In the genomic region with DNA sequence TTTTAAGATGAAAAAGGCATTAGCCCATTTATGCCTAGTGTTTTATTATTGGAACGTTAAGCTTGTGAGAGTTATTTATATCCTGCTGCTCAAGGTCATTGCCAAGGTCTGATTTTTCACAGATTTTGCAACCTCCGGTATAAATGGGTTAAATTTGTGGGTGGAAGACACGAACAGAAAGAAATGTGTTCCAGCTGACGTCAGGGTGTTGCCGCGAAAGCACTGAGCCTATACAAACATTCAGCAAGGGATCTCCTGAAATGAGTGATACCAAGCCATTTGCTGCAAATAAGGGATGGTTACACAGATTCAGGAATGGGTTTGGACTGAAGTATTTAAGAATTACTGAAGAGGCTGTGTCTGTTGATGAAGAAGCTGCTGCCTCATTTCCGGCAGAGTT, we compare ENCODE assay signal across 2 cellular contexts.
TF ChIP-seq lines count a peak whose summit lies in the region.

No MANE protein-coding gene starts in this region.

TF ChIP-seq in K562, 482 proteins besides CTCF, POLR2A, EP300 and RAD21:
- no peak for TF ChIP-seq CHD4 (IDR thresholded peaks at IDR 0.05; ENCODE audit: insufficient read depth, insufficient replicate concordance, low read depth, low read length, poor library complexity, severe bottlenecking)

TF ChIP-seq in HepG2, 621 proteins besides CTCF, POLR2A, EP300 and RAD21:
- no peak for TF ChIP-seq ZFP41 (CRISPR knock-in tag; IDR thresholded peaks at IDR 0.05; ENCODE audit: borderline replicate concordance)
- TF ChIP-seq, protein P1, sequence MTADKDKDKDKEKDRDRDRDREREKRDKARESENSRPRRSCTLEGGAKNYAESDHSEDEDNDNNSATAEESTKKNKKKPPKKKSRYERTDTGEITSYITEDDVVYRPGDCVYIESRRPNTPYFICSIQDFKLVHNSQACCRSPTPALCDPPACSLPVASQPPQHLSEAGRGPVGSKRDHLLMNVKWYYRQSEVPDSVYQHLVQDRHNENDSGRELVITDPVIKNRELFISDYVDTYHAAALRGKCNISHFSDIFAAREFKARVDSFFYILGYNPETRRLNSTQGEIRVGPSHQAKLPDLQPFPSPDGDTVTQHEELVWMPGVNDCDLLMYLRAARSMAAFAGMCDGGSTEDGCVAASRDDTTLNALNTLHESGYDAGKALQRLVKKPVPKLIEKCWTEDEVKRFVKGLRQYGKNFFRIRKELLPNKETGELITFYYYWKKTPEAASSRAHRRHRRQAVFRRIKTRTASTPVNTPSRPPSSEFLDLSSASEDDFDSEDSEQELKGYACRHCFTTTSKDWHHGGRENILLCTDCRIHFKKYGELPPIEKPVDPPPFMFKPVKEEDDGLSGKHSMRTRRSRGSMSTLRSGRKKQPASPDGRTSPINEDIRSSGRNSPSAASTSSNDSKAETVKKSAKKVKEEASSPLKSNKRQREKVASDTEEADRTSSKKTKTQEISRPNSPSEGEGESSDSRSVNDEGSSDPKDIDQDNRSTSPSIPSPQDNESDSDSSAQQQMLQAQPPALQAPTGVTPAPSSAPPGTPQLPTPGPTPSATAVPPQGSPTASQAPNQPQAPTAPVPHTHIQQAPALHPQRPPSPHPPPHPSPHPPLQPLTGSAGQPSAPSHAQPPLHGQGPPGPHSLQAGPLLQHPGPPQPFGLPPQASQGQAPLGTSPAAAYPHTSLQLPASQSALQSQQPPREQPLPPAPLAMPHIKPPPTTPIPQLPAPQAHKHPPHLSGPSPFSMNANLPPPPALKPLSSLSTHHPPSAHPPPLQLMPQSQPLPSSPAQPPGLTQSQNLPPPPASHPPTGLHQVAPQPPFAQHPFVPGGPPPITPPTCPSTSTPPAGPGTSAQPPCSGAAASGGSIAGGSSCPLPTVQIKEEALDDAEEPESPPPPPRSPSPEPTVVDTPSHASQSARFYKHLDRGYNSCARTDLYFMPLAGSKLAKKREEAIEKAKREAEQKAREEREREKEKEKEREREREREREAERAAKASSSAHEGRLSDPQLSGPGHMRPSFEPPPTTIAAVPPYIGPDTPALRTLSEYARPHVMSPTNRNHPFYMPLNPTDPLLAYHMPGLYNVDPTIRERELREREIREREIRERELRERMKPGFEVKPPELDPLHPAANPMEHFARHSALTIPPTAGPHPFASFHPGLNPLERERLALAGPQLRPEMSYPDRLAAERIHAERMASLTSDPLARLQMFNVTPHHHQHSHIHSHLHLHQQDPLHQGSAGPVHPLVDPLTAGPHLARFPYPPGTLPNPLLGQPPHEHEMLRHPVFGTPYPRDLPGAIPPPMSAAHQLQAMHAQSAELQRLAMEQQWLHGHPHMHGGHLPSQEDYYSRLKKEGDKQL (CRISPR knock-in tag; IDR thresholded peaks at IDR 0.05; ENCODE audit: low read depth) = no peak
- TF ChIP-seq, protein P2, sequence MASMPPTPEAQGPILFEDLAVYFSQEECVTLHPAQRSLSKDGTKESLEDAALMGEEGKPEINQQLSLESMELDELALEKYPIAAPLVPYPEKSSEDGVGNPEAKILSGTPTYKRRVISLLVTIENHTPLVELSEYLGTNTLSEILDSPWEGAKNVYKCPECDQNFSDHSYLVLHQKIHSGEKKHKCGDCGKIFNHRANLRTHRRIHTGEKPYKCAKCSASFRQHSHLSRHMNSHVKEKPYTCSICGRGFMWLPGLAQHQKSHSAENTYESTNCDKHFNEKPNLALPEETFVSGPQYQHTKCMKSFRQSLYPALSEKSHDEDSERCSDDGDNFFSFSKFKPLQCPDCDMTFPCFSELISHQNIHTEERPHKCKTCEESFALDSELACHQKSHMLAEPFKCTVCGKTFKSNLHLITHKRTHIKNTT (CRISPR knock-in tag; IDR thresholded peaks at IDR 0.05) = no peak
- no peak for TF ChIP-seq XBP1 (CRISPR knock-in tag; IDR thresholded peaks at IDR 0.05)
- TF ChIP-seq RELA (CRISPR knock-in tag; IDR thresholded peaks at IDR 0.05) = no peak
- no peak for TF ChIP-seq BHLHE40 (IDR thresholded peaks at IDR 0.05; ENCODE audit: low read length)
- no peak for TF ChIP-seq ZNF101 (CRISPR knock-in tag; IDR thresholded peaks at IDR 0.05; ENCODE audit: borderline replicate concordance, low read depth)
- TF ChIP-seq, protein P3, sequence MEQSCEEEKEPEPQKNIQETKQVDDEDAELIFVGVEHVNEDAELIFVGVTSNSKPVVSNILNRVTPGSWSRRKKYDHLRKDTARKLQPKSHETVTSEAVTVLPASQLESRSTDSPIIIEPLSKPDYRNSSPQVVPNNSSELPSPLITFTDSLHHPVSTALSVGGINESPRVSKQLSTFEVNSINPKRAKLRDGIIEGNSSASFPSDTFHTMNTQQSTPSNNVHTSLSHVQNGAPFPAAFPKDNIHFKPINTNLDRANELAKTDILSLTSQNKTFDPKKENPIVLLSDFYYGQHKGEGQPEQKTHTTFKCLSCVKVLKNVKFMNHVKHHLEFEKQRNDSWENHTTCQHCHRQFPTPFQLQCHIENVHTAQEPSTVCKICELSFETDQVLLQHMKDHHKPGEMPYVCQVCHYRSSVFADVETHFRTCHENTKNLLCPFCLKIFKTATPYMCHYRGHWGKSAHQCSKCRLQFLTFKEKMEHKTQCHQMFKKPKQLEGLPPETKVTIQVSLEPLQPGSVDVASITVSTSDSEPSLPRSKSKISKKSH (CRISPR knock-in tag; IDR thresholded peaks at IDR 0.05; ENCODE audit: borderline replicate concordance) = no peak
- no peak for TF ChIP-seq HNRNPLL (IDR thresholded peaks at IDR 0.05; ENCODE audit: low read depth, low read length, poor library complexity, severe bottlenecking)
- TF ChIP-seq JUNB (CRISPR knock-in tag; IDR thresholded peaks at IDR 0.05; ENCODE audit: borderline replicate concordance) = no peak
- no peak for TF ChIP-seq ZNF569 (CRISPR knock-in tag; IDR thresholded peaks at IDR 0.05; ENCODE audit: borderline replicate concordance)
